In the genomic region with DNA sequence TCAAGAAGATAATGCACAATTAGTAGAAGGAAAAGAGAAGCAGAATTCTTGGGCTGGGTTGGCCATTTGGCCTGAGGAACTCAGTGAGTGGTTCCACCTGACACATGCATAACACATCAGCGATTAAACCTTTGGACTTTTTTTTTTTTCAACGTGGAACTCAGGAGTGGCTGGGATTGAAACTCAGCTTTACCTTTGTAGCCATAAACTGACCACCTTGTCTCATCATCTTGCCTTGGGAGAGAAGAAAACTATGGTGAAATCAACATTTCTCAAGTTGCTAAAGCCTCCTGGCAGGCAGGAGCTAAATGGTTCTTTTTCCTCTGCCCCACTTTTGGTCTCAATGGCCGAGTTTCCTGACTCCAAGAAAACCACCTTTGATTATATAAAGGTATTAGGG, we compare ENCODE assay signal across 8 cellular contexts. TPM values are rescaled to one million over a fixed set of nuclear protein-coding genes. Genes with fewer than 3 reads are reported as not detected.
DNase-seq lines count a peak whose midpoint lies in the region; ATAC-seq, FAIRE-seq and TF ChIP-seq lines count a peak whose summit lies in the region.

No MANE protein-coding gene starts in this region.

- peak overlapping the region; percentile 72 for H3K27ac ChIP-seq in HepG2 (ENCODE audit: extremely low read length, insufficient read depth, low read length)
- H3K27ac ChIP-seq in transverse colon, result peak overlapping the region; percentile 94 to 98 (median 96)

- TSS peak; percentile 92 for BruUV-seq in HepG2 (replicated peaks; lab: Mats Ljungman, UMichigan)

- peak overlapping the region; percentile 35 for H3K4me3 Mint-ChIP-seq in activated CD8-positive, alpha-beta memory T cell treated with anti-CD3 and anti-CD28 coated beads, Interleukin-2, amount 10 ng/mL, durations not matched to agents 7 days and 5 days
- peak overlapping the region; percentile 73 to 81 (median 78) for H3K4me3 Mint-ChIP-seq in brain

- in situ Hi-C loops in HepG2 (cut with HindIII; ENCODE audit: extremely low pct_ligation_motif_present, low pct_unique_long_range_greater_than_20kb), result no loop called here
- in situ Hi-C loops in transverse colon (cut with MboI; ENCODE audit: low pct_ligation_motif_present in 1 of 4, low pct_unique_long_range_greater_than_20kb in 1 of 4, low sequenced_read_pairs in 3 of 4), result no loop called here

- H3K36me3 ChIP-seq in HepG2 (replicated peaks in 1 of 2; ENCODE audit: control insufficient read depth in 1 of 2, insufficient read depth in 2 of 2, low read length in 2 of 2) (no peaks in the 10 kb centered on the region), transverse colon (no peaks in the 10 kb centered on the region)

- H3K4me1 ChIP-seq in HepG2 (ENCODE audit: insufficient read depth, low read length) (peaks cover 43% of the 10 kb centered on the region), transverse colon (peaks cover 4 to 42% (median 37%) of the 10 kb centered on the region in 4 donors)

- no peaks in the 10 kb centered on the region for H3K27me3 Mint-ChIP-seq in activated CD8-positive, alpha-beta memory T cell treated with anti-CD3 and anti-CD28 coated beads, Interleukin-2, amount 10 ng/mL, durations not matched to agents 7 days and 5 days
- H3K27me3 Mint-ChIP-seq in brain, result no peaks in the 10 kb centered on the region

- TF ChIP-seq RAD21 in HepG2 (CRISPR knock-in tag; IDR thresholded peaks at IDR 0.05), result no peak

- peak; percentile 42 for FAIRE-seq in HepG2 (lab: Jason Lieb, UNC)

- peak overlapping the region; percentile 96 for H3K4me2 ChIP-seq in HepG2 (ENCODE audit: low read depth, low read length)

- H3K9me3 ChIP-seq in HepG2 (ENCODE audit: low read length), result no peaks in the 10 kb centered on the region
- H3K9me3 ChIP-seq in transverse colon, result no peaks in the 10 kb centered on the region

- ATAC-seq in activated CD8-positive, alpha-beta memory T cell treated with anti-CD3 and anti-CD28 coated beads, Interleukin-2, amount 10 ng/mL, durations not matched to agents 7 days and 5 days, result no peak
- ATAC-seq in HepG2, result peak; percentile 48
- ATAC-seq in GM18517 (IDR thresholded peaks at IDR 0.05; ENCODE audit: unreplicated experiment), result no peak
- ATAC-seq in HG03378 (IDR thresholded peaks at IDR 0.05; ENCODE audit: unreplicated experiment), result no peak

- H3K9ac ChIP-seq in HepG2 (ENCODE audit: insufficient read depth, low read depth, low read length), result peak overlapping the region; percentile 69

- H3K4me3 ChIP-seq in HepG2 (replicated peaks in 1 of 3; ENCODE audit: insufficient read depth in 1 of 3, low read depth in 2 of 3, low read length in 3 of 3), result peak overlapping the region; percentile 57 to 83 (median 67)
- peak overlapping the region; percentile 1 to 92 (median 60) for H3K4me3 ChIP-seq in transverse colon

- TF ChIP-seq CTCF in brain (conservative IDR thresholded peaks at IDR 0.05) (no peak), HepG2 (CRISPR knock-in tag; IDR thresholded peaks at IDR 0.05) (no peak), transverse colon (IDR thresholded peaks at IDR 0.05) (no peak)

- CTCF ChIA-PET in activated CD8-positive, alpha-beta memory T cell treated with anti-CD3 and anti-CD28 coated beads, Interleukin-2, amount 10 ng/mL, durations not matched to agents 7 days and 5 days (lab: Charles Lee), result interaction anchor here (0.6 to 2.7 kb wide), 6 partner anchors 9 to 1897 kb away, joined by 3 to 14 read pairs (median 7); no protein-coding TSS in a partner anchor
- CTCF ChIA-PET in HepG2 (lab: Yijun Ruan, JAX; ENCODE audit: low intra/inter-chr PET ratio, low total read pairs), result no interaction called here

- no peak for TF ChIP-seq EP300 in HepG2 (IDR thresholded peaks at IDR 0.05; ENCODE audit: low read depth in 2 of 2, low read length in 2 of 2)
- TF ChIP-seq EP300 in HepG2 (CRISPR knock-in tag; IDR thresholded peaks at IDR 0.05; ENCODE audit: borderline replicate concordance), result no peak
- no peak for TF ChIP-seq EP300 in transverse colon (IDR thresholded peaks at IDR 0.05; ENCODE audit: low read depth)

- no peaks in the 10 kb centered on the region for H3K9me3 Mint-ChIP-seq in activated CD8-positive, alpha-beta memory T cell treated with anti-CD3 and anti-CD28 coated beads, Interleukin-2, amount 10 ng/mL, durations not matched to agents 7 days and 5 days (ENCODE audit: low read depth)
- H3K9me3 Mint-ChIP-seq in brain, result peaks cover 0 to 4% (median 0%) of the 10 kb centered on the region in 5 experiments

- 0 out of 2 replicates have a peak, but pooled peaks cover 2% of the 10 kb centered on the region for H4K20me1 ChIP-seq in HepG2 (ENCODE audit: insufficient read depth, low read length)

- WGBS in HepG2 (ENCODE audit: low lambda C conversion rate), result 0% methylated on average over 3 of the region's 3 CpGs
- WGBS in transverse colon (ENCODE audit: low coverage in 1 of 2), 2 donors, result 10 to 34% methylated on average over 3 of the region's 3 CpGs

- H3K27ac Mint-ChIP-seq in activated CD8-positive, alpha-beta memory T cell treated with anti-CD3 and anti-CD28 coated beads, Interleukin-2, amount 10 ng/mL, durations not matched to agents 7 days and 5 days, result peak overlapping the region; percentile 5
- H3K27ac Mint-ChIP-seq in brain, result peak overlapping the region; percentile 54 to 86 (median 79)

- TF ChIP-seq POLR2A in HepG2 (IDR thresholded peaks at IDR 0.05; ENCODE audit: insufficient read depth in 1 of 2, low read depth in 2 of 2, low read length in 2 of 2), result no peak
- TF ChIP-seq POLR2A in transverse colon (IDR thresholded peaks at IDR 0.05), result peak; percentile 49

- H2AFZ ChIP-seq in HepG2 (ENCODE audit: low read length), result peak overlapping the region; percentile 42

- H3K36me3 Mint-ChIP-seq in activated CD8-positive, alpha-beta memory T cell treated with anti-CD3 and anti-CD28 coated beads, Interleukin-2, amount 10 ng/mL, durations not matched to agents 7 days and 5 days, result peaks cover 2% of the 10 kb centered on the region
- no peaks in the 10 kb centered on the region for H3K36me3 Mint-ChIP-seq in brain

- intact Hi-C loops in HepG2 (cut with micrococcal nuclease; ENCODE audit: unreplicated experiment), result loop anchor here (2.0 to 10.0 kb wide), 4 partner anchors 60 to 174 kb away; partner anchors contain the start of gene PGM2
- intact Hi-C loops in transverse colon (cut with DNase I; ENCODE audit: low total_unique reads), result loop anchor here (2.0 to 10.0 kb wide), 2 partner anchors 48 to 86 kb away; partner anchors contain the start of gene TBC1D1

- H3K79me2 ChIP-seq in HepG2 (ENCODE audit: insufficient read depth, low read length), result peaks cover 9% of the 10 kb centered on the region

- H3K27me3 ChIP-seq in HepG2 (ENCODE audit: control insufficient read depth in 1 of 2, insufficient read depth in 2 of 2, low read length in 2 of 2) (no peaks in the 10 kb centered on the region), transverse colon (no peaks in the 10 kb centered on the region)

- DNase-seq in activated CD8-positive, alpha-beta memory T cell treated with anti-CD3 and anti-CD28 coated beads, Interleukin-2, amount 10 ng/mL, durations not matched to agents 7 days and 5 days, result no peak
- DNase-seq in activated CD8-positive, alpha-beta memory T cell treated with anti-CD3 and anti-CD28 coated beads, Interleukin-2, amount 50 U/mL, for 48 hours, result no peak
- peak; percentile 39 for DNase-seq in HepG2 (ENCODE audit: low spot score)
- DNase-seq in transverse colon, result no peak
- DNase-seq in NCI-H446 (lab: John Stamatoyannopoulos, UW), result no peak

- peaks cover 23% of the 10 kb centered on the region for H3K4me1 Mint-ChIP-seq in activated CD8-positive, alpha-beta memory T cell treated with anti-CD3 and anti-CD28 coated beads, Interleukin-2, amount 10 ng/mL, durations not matched to agents 7 days and 5 days
- H3K4me1 Mint-ChIP-seq in brain, result peaks cover 33% of the 10 kb centered on the region

- POLR2A ChIA-PET in HepG2 (lab: Yijun Ruan, JAX), result interaction anchor here (1.0 kb wide), 1 partner anchor 175 kb away, joined by 3 read pairs; no protein-coding TSS in a partner anchor

TF ChIP-seq in HepG2, 621 proteins besides CTCF, POLR2A, EP300 and RAD21 (continues in another document):
- no peak for TF ChIP-seq ZBTB42 (CRISPR knock-in tag; IDR thresholded peaks at IDR 0.05)

RNA-seq across cellular contexts. Expression of gene PTTG2, which starts 16.3 kb away (rescaled TPM):
- total RNA-seq in activated CD8-positive, alpha-beta memory T cell treated with anti-CD3 and anti-CD28 coated beads, Interleukin-2, amount 10 ng/mL, durations not matched to agents 7 days and 5 days, result 1 to 10 TPM in 1 of 2 experiments, under 1 TPM in 1; 0.56 to 2.6 TPM
- 5.6 TPM for polyA plus RNA-seq in brain (ENCODE audit: insufficient read depth, low read depth, low replicate concordance)
- total RNA-seq in HepG2 (2016; rRNA removed; fragmentation: Illumina TruSeq; extraction: Trizol), result not detected in 2 replicates
- total RNA-seq in HepG2 (2016; cell fraction: cytosol; rRNA removed; fragmentation: Illumina TruSeq; extraction: Trizol; ENCODE audit: low read depth), result not detected in 2 replicates
- not detected in 2 replicates for total RNA-seq in HepG2 (2016; cell fraction: insoluble cytoplasmic fraction; rRNA removed; fragmentation: Illumina TruSeq; extraction: Trizol)
- total RNA-seq in HepG2 (2016; cell fraction: membrane; rRNA removed; fragmentation: Illumina TruSeq; extraction: Trizol), result not detected in 2 replicates
- total RNA-seq in HepG2 (2016; cell fraction: nucleus; rRNA removed; fragmentation: Illumina TruSeq; extraction: Trizol), result not detected in 2 replicates
- polyA plus RNA-seq in HepG2 (2011; rRNA removed), result not detected in 2 replicates
- polyA plus RNA-seq in HepG2 (2011; cell fraction: cytosol; rRNA removed), result not detected in 2 replicates
- polyA plus RNA-seq in HepG2 (2011; cell fraction: nucleus; rRNA removed), result not detected in 2 replicates
- polyA plus RNA-seq in HepG2 (2012), result not detected in 2 replicates
- not detected in 2 replicates for polyA plus RNA-seq in HepG2 (2016; cell fraction: cytosol; fragmentation: Illumina TruSeq; extraction: Trizol; ENCODE audit: low read depth)
- polyA plus RNA-seq in HepG2 (2016; cell fraction: insoluble cytoplasmic fraction; fragmentation: Illumina TruSeq; extraction: Trizol; ENCODE audit: low read depth), result not detected in 2 replicates
- not detected in 2 replicates for polyA plus RNA-seq in HepG2 (2016; cell fraction: membrane; fragmentation: Illumina TruSeq; extraction: Trizol; ENCODE audit: low read depth)
- polyA plus RNA-seq in HepG2 (2016; cell fraction: nucleus; fragmentation: Illumina TruSeq; extraction: Trizol; ENCODE audit: insufficient read depth, low read depth), result not detected in 2 replicates
- polyA minus RNA-seq in HepG2 (2011; rRNA and poly(A)+ RNA removed; ENCODE audit: low replicate concordance), result not detected in 2 replicates
- not detected in 2 replicates for polyA minus RNA-seq in HepG2 (2011; cell fraction: cytosol; rRNA and poly(A)+ RNA removed)
- not detected in 2 replicates for polyA minus RNA-seq in HepG2 (2011; cell fraction: nucleus; rRNA and poly(A)+ RNA removed)
- total RNA-seq in transverse colon, result 1 to 10 TPM in 2 of 4 donors, not detected in 2; 2.6 to 3.8 TPM
